In genomic region chr1:73065585-73065984, GRCh38 we compare ENCODE assay signal across 1 cellular context.
TF ChIP-seq lines count a peak whose summit lies in the region.

No MANE protein-coding gene starts in this region.

TF ChIP-seq in SK-N-SH treated with all-trans-retinoic acid at 6 μM for 48 hours, 23 proteins besides CTCF, POLR2A, EP300 and RAD21 (continued from another document):
- no peak for TF ChIP-seq PATZ1 (CRISPR knock-in tag; IDR thresholded peaks at IDR 0.05; ENCODE audit: borderline replicate concordance)
- TF ChIP-seq ESRRG (CRISPR knock-in tag; IDR thresholded peaks at IDR 0.05): no peak
- no peak for TF ChIP-seq ZNF70 (CRISPR knock-in tag; IDR thresholded peaks at IDR 0.05)
